Comparison of ENCODE assay signal across 8 cellular contexts in genomic region chr2:3376821-3377220, GRCh38.
DNase-seq lines count a peak whose midpoint lies in the region; ATAC-seq and TF ChIP-seq lines count a peak whose summit lies in the region.

No MANE protein-coding gene starts in this region.

- TF ChIP-seq CTCF in Loucy (conservative IDR thresholded peaks at IDR 0.05; ENCODE audit: low read length) (no peak), nephron (IDR thresholded peaks at IDR 0.05; ENCODE audit: unreplicated experiment in 3 of 3) (no peak)

- no peaks in the 10 kb centered on the region for H3K9me3 Mint-ChIP-seq in nephron

- H3K9ac ChIP-seq in BLaER1 = 0 out of 2 replicates have a peak overlapping the region, but pooled peaks have one; percentile 51
- peak overlapping the region; percentile 73 for H3K9ac ChIP-seq in Loucy (ENCODE audit: low read depth, low read length, poor library complexity, severe bottlenecking)
- H3K9ac ChIP-seq in duodenal mucosa (ENCODE audit: low read depth in 1 of 2, low read length in 2 of 2) = peak overlapping the region in 1 of 2 donors; percentile 82

- H3K79me2 ChIP-seq in Loucy (ENCODE audit: insufficient read depth, low read length) = peaks cover 47% of the 10 kb centered on the region

- H3K27ac ChIP-seq in BLaER1 (no peak overlapping the region), duodenal mucosa (ENCODE audit: low read depth, low read length) (no peak overlapping the region)

- H3K9me2 ChIP-seq in Loucy (replicated peaks; ENCODE audit: low read depth, low read length) = no peaks in the 10 kb centered on the region

- peak overlapping the region; percentile 94 to 99 (median 94) for H3K4me3 Mint-ChIP-seq in nephron

- peaks cover 45% of the 10 kb centered on the region for H3K4me1 ChIP-seq in BLaER1
- peaks cover 25% of the 10 kb centered on the region for H3K4me1 ChIP-seq in Loucy (ENCODE audit: insufficient read depth, low read length, poor library complexity, severe bottlenecking)
- peaks cover 19 to 32% of the 10 kb centered on the region in 2 donors for H3K4me1 ChIP-seq in duodenal mucosa (ENCODE audit: control insufficient read depth in 1 of 2, insufficient read depth in 2 of 2, low read length in 2 of 2)

- H3K9me3 ChIP-seq in BLaER1 (no peaks in the 10 kb centered on the region), Loucy (ENCODE audit: insufficient read depth, low read depth, low read length) (no peaks in the 10 kb centered on the region), duodenal mucosa (ENCODE audit: control insufficient read depth in 1 of 2, low read length in 2 of 2) (no peaks in the 10 kb centered on the region)

- peak overlapping the region; percentile 95 for H3K4me2 ChIP-seq in BLaER1
- peak overlapping the region; percentile 98 for H3K4me2 ChIP-seq in Loucy (ENCODE audit: low read depth, low read length, poor library complexity, severe bottlenecking)

- H3K36me3 ChIP-seq in BLaER1 (peaks cover 6% of the 10 kb centered on the region; the same call in 1 of the 2 replicates), Loucy (ENCODE audit: insufficient read depth, low read length) (no peaks in the 10 kb centered on the region), duodenal mucosa (ENCODE audit: control insufficient read depth in 1 of 2, insufficient read depth in 2 of 2, low read length in 2 of 2) (peaks cover 0 to 6% of the 10 kb centered on the region in 2 donors)

- H2AFZ ChIP-seq in Loucy (ENCODE audit: low read length) = peak overlapping the region; percentile 74; the same call in 1 of the 2 replicates

- H4K20me1 ChIP-seq in BLaER1 (no peaks in the 10 kb centered on the region), Loucy (ENCODE audit: insufficient read depth, low read length, poor library complexity, severe bottlenecking) (no peaks in the 10 kb centered on the region)

- H3F3A ChIP-seq in Loucy (ENCODE audit: low read depth) = no peaks in the 10 kb centered on the region

- peaks cover 37% of the 10 kb centered on the region for H3K4me1 Mint-ChIP-seq in nephron

- peak overlapping the region; percentile 79 to 89 (median 86) for H3K27ac Mint-ChIP-seq in nephron

- ATAC-seq in GM21447 (IDR thresholded peaks at IDR 0.05; ENCODE audit: unreplicated experiment) = no peak

- no peaks in the 10 kb centered on the region for H3K27me3 Mint-ChIP-seq in nephron (ENCODE audit: low read depth)

- no peak for DNase-seq in NCI-H1694 (lab: John Stamatoyannopoulos, UW)
- DNase-seq in kidney glomerular epithelial cell (lab: John Stamatoyannopoulos, UW) = no peak
- no peak for DNase-seq in stimulated activated CD4-positive, alpha-beta T cell treated with anti-CD3 and anti-CD28 coated beads, Interleukin-2, amount 100 ng/mL, for 48 hours

- H3K36me3 Mint-ChIP-seq in nephron (ENCODE audit: low read depth) = peaks cover 18% of the 10 kb centered on the region

- H3K4me3 ChIP-seq in BLaER1 (peak overlapping the region; percentile 85), Loucy (ENCODE audit: low read length, poor library complexity, severe bottlenecking) (peak overlapping the region; percentile 83), duodenal mucosa (ENCODE audit: low read depth in 1 of 2, low read length in 2 of 2) (peak overlapping the region; percentile 81 to 96)

- H3K27me3 ChIP-seq in BLaER1 (no peaks in the 10 kb centered on the region), Loucy (ENCODE audit: insufficient read depth, low read length, poor library complexity, severe bottlenecking) (no peaks in the 10 kb centered on the region), duodenal mucosa (ENCODE audit: control insufficient read depth in 1 of 2, insufficient read depth in 2 of 2, low read length in 2 of 2) (no peaks in the 10 kb centered on the region)
